8 cellular contexts compared by ENCODE assay signal in genomic region chr10:14878266-14879054, GRCh38. TPM values are rescaled to one million over a fixed set of nuclear protein-coding genes. Genes with fewer than 3 reads are reported as not detected.
DNase-seq lines count a peak whose midpoint lies in the region; ATAC-seq, FAIRE-seq and TF ChIP-seq lines count a peak whose summit lies in the region.

SUV39H2 (plus strand) TSS chr10:14878866; CDS start chr10:14878889, 23 bp downstream.

- H3K9ac ChIP-seq in HUES48 (ENCODE audit: low read depth, low read length) (peak within 1 kb of the TSS; percentile 96), NT2/D1 (ENCODE audit: insufficient read length, low read depth) (peak within 1 kb of the TSS; percentile 98), H1 (replicated peaks in 1 of 4; ENCODE audit: extremely low read depth in 1 of 4, low read depth in 3 of 4, low read length in 3 of 4) (peak within 1 kb of the TSS; percentile 92 to 99 (median 94)), mesendoderm (ENCODE audit: low read length) (peak within 1 kb of the TSS; percentile 92)

- H3K79me2 ChIP-seq in H1 (ENCODE audit: control insufficient read depth in 1 of 2, insufficient read depth in 2 of 2, low read length in 2 of 2) = peaks cover 9 to 50% of the 10 kb centered on the region in 2 experiments
- peaks cover 32% of the 10 kb centered on the region for H3K79me2 ChIP-seq in mesendoderm (ENCODE audit: control insufficient read depth, insufficient read depth, low read length)

- peak within 1 kb of the TSS; percentile 96 for H3K4ac ChIP-seq in H1 (replicated peaks; ENCODE audit: insufficient read length, low read depth, low read length)
- H3K4ac ChIP-seq in mesendoderm (ENCODE audit: low read depth, low read length) = peak within 1 kb of the TSS; percentile 74

- peak within 1 kb of the TSS; percentile 91 for H3K27ac Mint-ChIP-seq in activated CD8-positive, alpha-beta memory T cell treated with anti-CD3 and anti-CD28 coated beads, Interleukin-2, amount 10 ng/mL, durations not matched to agents 7 days and 5 days

- H4K91ac ChIP-seq in H1 (replicated peaks; ENCODE audit: insufficient read length, low read length) = peak within 1 kb of the TSS; percentile 93

- peak; percentile 97 for DNase-seq in Caki2 (ENCODE audit: low read depth)
- DNase-seq in NT2/D1 (ENCODE audit: low read depth, low spot score) = peak; percentile 81
- DNase-seq in activated CD8-positive, alpha-beta memory T cell treated with anti-CD3 and anti-CD28 coated beads, Interleukin-2, amount 10 ng/mL, durations not matched to agents 7 days and 5 days = peak; percentile 96
- peak; percentile 87 to 98 for DNase-seq in H1 (ENCODE audit: low read depth in 1 of 2, low spot score in 2 of 2)
- DNase-seq in mesendoderm = peak; percentile 97
- DNase-seq in stimulated activated CD8-positive, alpha-beta memory T cell treated with anti-CD3 and anti-CD28 coated beads, Interleukin-12 subunit alpha, Interleukin-12 subunit beta, amount 100 ng/mL, for 4 hours (ENCODE audit: low read depth) = peak; percentile 94

- CTCF ChIA-PET in activated CD8-positive, alpha-beta memory T cell treated with anti-CD3 and anti-CD28 coated beads, Interleukin-2, amount 10 ng/mL, durations not matched to agents 7 days and 5 days (lab: Charles Lee) = interaction anchor here (0.7 to 3.6 kb wide), 11 partner anchors 11 to 336 kb away, joined by 3 to 14 read pairs (median 4); partner anchors contain the start of genes CDNF, DCLRE1C, HSPA14 and MSANTD7
- CTCF ChIA-PET in H1 (lab: Charles Lee; ENCODE audit: partially characterized antibody) = interaction anchor here (0.8 to 3.3 kb wide), 6 partner anchors 11 to 221 kb away, joined by 3 to 19 read pairs (median 4); no protein-coding TSS in a partner anchor

- H3K4me2 ChIP-seq in H1 (ENCODE audit: insufficient read depth in 1 of 2, low read depth in 2 of 2, low read length in 2 of 2) = peak within 1 kb of the TSS; percentile 68 to 80
- H3K4me2 ChIP-seq in mesendoderm (ENCODE audit: low read length) = peak within 1 kb of the TSS; percentile 58

- peak in 1 of 2 experiments; percentile 53; a peak in 1 of 3 replicates for TF ChIP-seq EP300 in H1 (IDR thresholded peaks at IDR 0.05; ENCODE audit: borderline replicate concordance in 1 of 2, low read depth in 2 of 2, low read length in 2 of 2)

- H3K56ac ChIP-seq in H1 (replicated peaks; ENCODE audit: insufficient read length, low read depth, low read length) (peak within 1 kb of the TSS; percentile 97), mesendoderm (ENCODE audit: low read length) (peak within 1 kb of the TSS; percentile 100)

- H3K27me3 Mint-ChIP-seq in activated CD8-positive, alpha-beta memory T cell treated with anti-CD3 and anti-CD28 coated beads, Interleukin-2, amount 10 ng/mL, durations not matched to agents 7 days and 5 days = no peaks in the 10 kb centered on the region

- POLR2A ChIA-PET in H1 (lab: Charles Lee; ENCODE audit: partially characterized antibody) = interaction anchor here (0.5 to 2.3 kb wide), 23 partner anchors 10 to 693 kb away, joined by 3 to 32 read pairs (median 4); partner anchors contain the start of genes CDNF, DCLRE1C, HSPA14 and MEIG1

- peak within 1 kb of the TSS; percentile 95 for H3K4me3 Mint-ChIP-seq in activated CD8-positive, alpha-beta memory T cell treated with anti-CD3 and anti-CD28 coated beads, Interleukin-2, amount 10 ng/mL, durations not matched to agents 7 days and 5 days

- peaks cover 29% of the 10 kb centered on the region for H3K4me1 ChIP-seq in HUES48 (ENCODE audit: control insufficient read depth, insufficient read depth, low read length)
- H3K4me1 ChIP-seq in NT2/D1 (ENCODE audit: insufficient read depth, insufficient read length) = peaks cover 2% of the 10 kb centered on the region
- peaks cover 3 to 11% (median 7%) of the 10 kb centered on the region in 4 experiments; a peak in 6 of 7 replicates for H3K4me1 ChIP-seq in H1 (replicated peaks in 1 of 4; ENCODE audit: control insufficient read depth in 3 of 4, insufficient read depth in 4 of 4, low read length in 3 of 4)
- no peaks in the 10 kb centered on the region for H3K4me1 ChIP-seq in mesendoderm (ENCODE audit: control insufficient read depth, low read depth, low read length)

- H3K9me3 Mint-ChIP-seq in activated CD8-positive, alpha-beta memory T cell treated with anti-CD3 and anti-CD28 coated beads, Interleukin-2, amount 10 ng/mL, durations not matched to agents 7 days and 5 days (ENCODE audit: low read depth) = no peaks in the 10 kb centered on the region

- peaks cover 10% of the 10 kb centered on the region for H3K36me3 Mint-ChIP-seq in activated CD8-positive, alpha-beta memory T cell treated with anti-CD3 and anti-CD28 coated beads, Interleukin-2, amount 10 ng/mL, durations not matched to agents 7 days and 5 days

- no peaks in the 10 kb centered on the region for H3K9me3 ChIP-seq in HUES48 (ENCODE audit: control insufficient read depth, insufficient read depth, low read length)
- no peaks in the 10 kb centered on the region for H3K9me3 ChIP-seq in NT2/D1 (ENCODE audit: insufficient read depth, low read length)
- H3K9me3 ChIP-seq in H1 (ENCODE audit: insufficient read depth in 2 of 2, low read depth in 1 of 2, low read length in 1 of 2) = no peaks in the 10 kb centered on the region

- peak within 1 kb of the TSS; percentile 73; the same call in 1 of the 2 replicates for H2BK12ac ChIP-seq in H1 (ENCODE audit: low read depth, low read length)

- H4K8ac ChIP-seq in H1 (ENCODE audit: extremely low read depth, insufficient read depth, low read length) (peak within 1 kb of the TSS; percentile 93; the same call in 1 of the 2 replicates), mesendoderm (ENCODE audit: low read depth, low read length) (peak within 1 kb of the TSS; percentile 65)

- H3K36me3 ChIP-seq in HUES48 (ENCODE audit: control insufficient read depth, insufficient read depth, low read length) = peaks cover 20% of the 10 kb centered on the region
- peaks cover 18% of the 10 kb centered on the region for H3K36me3 ChIP-seq in NT2/D1 (ENCODE audit: insufficient read depth, insufficient read length, low read length)
- peaks cover 0 to 10% (median 1%) of the 10 kb centered on the region in 4 experiments; a peak in 3 of 8 replicates for H3K36me3 ChIP-seq in H1 (ENCODE audit: control insufficient read depth in 2 of 4, insufficient read depth in 4 of 4, low read length in 3 of 4)
- no peaks in the 10 kb centered on the region for H3K36me3 ChIP-seq in mesendoderm (ENCODE audit: control insufficient read depth, insufficient read depth, low read length)

- in situ Hi-C loops in Caki2 (cut with HindIII; ENCODE audit: low pct_unique_long_range_greater_than_20kb, low sequenced_read_pairs) = no loop called here

- no peaks in the 10 kb centered on the region; the same call in 1 of the 2 replicates for H3K79me1 ChIP-seq in H1 (ENCODE audit: low read depth, low read length)
- H3K79me1 ChIP-seq in mesendoderm (ENCODE audit: low read length) = peaks cover 6% of the 10 kb centered on the region

- peaks cover 7% of the 10 kb centered on the region for H3K23me2 ChIP-seq in H1 (ENCODE audit: low read depth, low read length)

- 0 out of 4 replicates have a peak, but pooled peaks of 1 of the 3 experiments have one; percentile 2 for TF ChIP-seq CTCF in H1 (IDR thresholded peaks at IDR 0.05; ENCODE audit: control extremely low read depth in 1 of 3, insufficient read depth in 1 of 3, low read depth in 1 of 3, low read length in 3 of 3)

- H2BK120ac ChIP-seq in H1 (replicated peaks; ENCODE audit: low read depth, low read length) (peak within 1 kb of the TSS; percentile 21), mesendoderm (ENCODE audit: low read depth, low read length) (peak within 1 kb of the TSS; percentile 19)

- FAIRE-seq in H1 (lab: Jason Lieb, UNC) = no peak

- WGBS in H1 (ENCODE audit: extremely low coverage in 1 of 2, insufficient coverage in 1 of 2, insufficient read length in 1 of 2, insufficient replicate concordance in 2 of 2, low coverage in 1 of 2, low lambda C conversion rate in 2 of 2, missing lambda C conversion rate in 1 of 2), 2 experiments = 2% methylated on average over 71 of the region's 92 CpGs; no CpG with 5 or more reads in 1 of the 2 experiments
- WGBS in mesendoderm (ENCODE audit: extremely low coverage, insufficient coverage, low lambda C conversion rate) = no CpG with 5 or more reads among the region's 92 CpGs

- H3K27ac ChIP-seq in HUES48 (ENCODE audit: low read depth, low read length) (peak within 1 kb of the TSS; percentile 95), H1 (ENCODE audit: low read depth, low read length) (peak within 1 kb of the TSS; percentile 92), mesendoderm (ENCODE audit: low read depth, low read length) (peak within 1 kb of the TSS; percentile 95)

- H3K18ac ChIP-seq in H1 (ENCODE audit: extremely low read depth, low read length) = peak within 1 kb of the TSS; percentile 97
- H3K18ac ChIP-seq in mesendoderm (ENCODE audit: low read length) = peak within 1 kb of the TSS; percentile 98

- no peak within 1 kb of the TSS for H2BK15ac ChIP-seq in H1 (ENCODE audit: low read length)
- H2BK15ac ChIP-seq in mesendoderm (replicated peaks; ENCODE audit: low read depth) = no peak within 1 kb of the TSS

- peak; percentile 94 for ATAC-seq in GM21423 (IDR thresholded peaks at IDR 0.05; ENCODE audit: unreplicated experiment)
- peak; percentile 93 for ATAC-seq in activated CD8-positive, alpha-beta memory T cell treated with anti-CD3 and anti-CD28 coated beads, Interleukin-2, amount 10 ng/mL, durations not matched to agents 7 days and 5 days

- TF ChIP-seq POLR2A in H1 (IDR thresholded peaks at IDR 0.05; ENCODE audit: control extremely low read depth in 1 of 2, low read depth in 2 of 2, low read length in 2 of 2) = peak; percentile 85 to 92

- no peaks in the 10 kb centered on the region for H3K27me3 ChIP-seq in HUES48 (ENCODE audit: control insufficient read depth, insufficient read depth, low read length)
- no peaks in the 10 kb centered on the region for H3K27me3 ChIP-seq in NT2/D1 (ENCODE audit: insufficient read depth, insufficient read length)
- H3K27me3 ChIP-seq in H1 (replicated peaks in 1 of 4; ENCODE audit: control insufficient read depth in 3 of 4, extremely low read depth in 1 of 4, insufficient read depth in 3 of 4, low read length in 3 of 4) = no peaks in the 10 kb centered on the region
- H3K27me3 ChIP-seq in mesendoderm (ENCODE audit: insufficient read depth, low read length, poor library complexity) = no peaks in the 10 kb centered on the region

- no peak for TF ChIP-seq RAD21 in H1 (IDR thresholded peaks at IDR 0.05 in 1 of 2, conservative IDR thresholded peaks at IDR 0.05 in 1 of 2; ENCODE audit: low read depth in 2 of 2, low read length in 2 of 2)

- H2AFZ ChIP-seq in H1 (ENCODE audit: low read length) = 0 out of 2 replicates have a peak within 1 kb of the TSS, but pooled peaks have one; percentile 60

- peaks cover 46% of the 10 kb centered on the region for H3K4me1 Mint-ChIP-seq in activated CD8-positive, alpha-beta memory T cell treated with anti-CD3 and anti-CD28 coated beads, Interleukin-2, amount 10 ng/mL, durations not matched to agents 7 days and 5 days

- peak within 1 kb of the TSS; percentile 95 for H3K4me3 ChIP-seq in HUES48 (ENCODE audit: low read depth, low read length)
- peak within 1 kb of the TSS; percentile 99 for H3K4me3 ChIP-seq in NT2/D1 (ENCODE audit: insufficient read length, low read depth)
- H3K4me3 ChIP-seq in H1 (ENCODE audit: extremely low read depth in 1 of 4, insufficient read depth in 2 of 4, low read depth in 3 of 4, low read length in 4 of 4) = peak within 1 kb of the TSS; percentile 79 to 93 (median 88)
- H3K4me3 ChIP-seq in mesendoderm (ENCODE audit: low read length) = peak within 1 kb of the TSS; percentile 92

- H3K23ac ChIP-seq in H1 (ENCODE audit: insufficient read length) (no peak within 1 kb of the TSS), mesendoderm (ENCODE audit: low read length) (peak within 1 kb of the TSS; percentile 3)

- H4K5ac ChIP-seq in H1 (ENCODE audit: insufficient read length, low read depth, low read length) (peak within 1 kb of the TSS; percentile 94), mesendoderm (ENCODE audit: low read length) (no peak within 1 kb of the TSS)

- peak within 1 kb of the TSS; percentile 90 for H2BK5ac ChIP-seq in H1 (ENCODE audit: low read depth, low read length)
- H2BK5ac ChIP-seq in mesendoderm (ENCODE audit: low read length) = peak within 1 kb of the TSS; percentile 84

- H2BK20ac ChIP-seq in H1 (ENCODE audit: low read length) = no peak within 1 kb of the TSS

- no peak within 1 kb of the TSS for H3K14ac ChIP-seq in H1 (ENCODE audit: insufficient read length)

- peaks cover 8 to 13% of the 10 kb centered on the region in 2 experiments for H4K20me1 ChIP-seq in H1 (replicated peaks in 1 of 2; ENCODE audit: control insufficient read depth in 1 of 2, insufficient read depth in 2 of 2, low read length in 2 of 2)

- no peak within 1 kb of the TSS for H2AK5ac ChIP-seq in H1 (ENCODE audit: low read depth, low read length)
- no peak within 1 kb of the TSS for H2AK5ac ChIP-seq in mesendoderm (ENCODE audit: low read length)

RNA-seq across cellular contexts. Expression of gene SUV39H2, which starts in this region (rescaled TPM):
- total RNA-seq in Caki2 (2014; rRNA removed; shearing (Covaris generic); ENCODE audit: low replicate concordance) = 14.0 and 18.9 TPM in 2 replicates
- total RNA-seq in activated CD8-positive, alpha-beta memory T cell treated with anti-CD3 and anti-CD28 coated beads, Interleukin-2, amount 10 ng/mL, durations not matched to agents 7 days and 5 days = 10 to 100 TPM; 33.4 to 40.3 TPM
- total RNA-seq in H1 (2021; fragmentation: NEBNext Ultra II Directional; extraction: Animal tissue kit (Norgen Biotek cat#: 25700)) = 54.9 and 62.3 TPM in 2 replicates
- polyA plus RNA-seq in H1 (2011; rRNA removed) = 11.6 and 19.4 TPM in 2 replicates
- polyA plus RNA-seq in H1 (2011; cell fraction: cytosol; rRNA removed) = 19.8 TPM
- 8.3 TPM for polyA plus RNA-seq in H1 (2011; cell fraction: nucleus; rRNA removed)
- 22.8 to 46.7 TPM (median 28.4 TPM) in 4 replicates for polyA plus RNA-seq in H1 (2012, experiment 1 of 2)
- 3.8 TPM for polyA plus RNA-seq in H1 (2012, experiment 2 of 2)
- 41.9 TPM for polyA plus RNA-seq in H1 (2013, experiment 1 of 2)
- 44.9 TPM for polyA plus RNA-seq in H1 (2013, experiment 2 of 2)
- 23.7 and 41.1 TPM in 2 replicates for polyA minus RNA-seq in H1 (2011; rRNA and poly(A)+ RNA removed)
- 14.5 TPM for polyA minus RNA-seq in H1 (2011; cell fraction: cytosol; rRNA and poly(A)+ RNA removed)
- polyA minus RNA-seq in H1 (2011; cell fraction: nucleus; rRNA and poly(A)+ RNA removed) = 49.5 TPM
- polyA plus RNA-seq in mesendoderm (2013, experiment 1 of 2) = 70.7 TPM
- 74.8 TPM for polyA plus RNA-seq in mesendoderm (2013, experiment 2 of 2)

Comparison
In these comparisons a context has a peak if more than half of its experiments do, and no peak if none do; other contexts are left out.
1. Peak in every context shown above with its lines: DNase-seq, ATAC-seq, H3K4me3 ChIP-seq and H3K27ac ChIP-seq.